In the genomic region with DNA sequence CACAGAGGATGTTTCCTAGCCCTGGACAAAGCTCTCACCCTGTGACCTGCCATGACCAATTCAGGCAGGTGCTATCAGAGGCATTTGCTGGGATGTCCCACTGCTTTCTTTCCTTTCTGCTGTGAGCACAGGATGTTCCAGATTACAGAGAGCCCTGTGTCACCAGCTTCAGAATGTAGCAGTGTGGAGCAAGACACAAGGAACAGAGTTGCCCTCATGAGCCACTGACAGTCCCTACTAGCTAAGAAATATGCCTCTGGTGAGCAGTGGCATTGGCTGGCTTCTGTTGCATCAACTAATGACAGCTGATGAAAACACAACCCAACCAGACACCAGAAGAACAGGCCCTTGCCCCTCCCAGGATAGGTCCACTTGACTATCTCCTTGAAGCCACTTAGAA, we compare ENCODE assay signal across 28 cellular contexts.
"Had no signal": no experiment of that assay in that cellular context is flagged by ENCODE, and none has a peak within 500 bp of the region (broad histone marks: within the 10 kb centered on the region; RNA-seq: fewer than 3 reads in every experiment).

No MANE protein-coding gene starts in this region.

- H3K27me3 ChIP-seq: colonic mucosa, dorsolateral prefrontal cortex, esophagus muscularis mucosa, esophagus squamous epithelium, gastroesophageal sphincter, heart left ventricle, heart right ventricle had no signal

- H3K36me3 ChIP-seq: colonic mucosa, esophagus muscularis mucosa, esophagus squamous epithelium, gastroesophageal sphincter, heart left ventricle, heart right ventricle had no signal

- H3K4me3 ChIP-seq: colonic mucosa, coronary artery, dorsolateral prefrontal cortex, esophagus muscularis mucosa, esophagus squamous epithelium, gastroesophageal sphincter, heart left ventricle, heart right ventricle had no signal

- H3K27ac Mint-ChIP-seq: dendritic cell treated with granulocyte-macrophage colony-stimulating factor and Interleukin-4, amounts not matched to agents 40 ng/mL and 50 ng/mL, for 4 days; effector memory CD8-positive, alpha-beta T cell; endodermal cell had no signal

- H3K9me3 Mint-ChIP-seq: dendritic cell treated with granulocyte-macrophage colony-stimulating factor and Interleukin-4, amounts not matched to agents 40 ng/mL and 50 ng/mL, for 4 days; effector memory CD8-positive, alpha-beta T cell had no signal

- FAIRE-seq: colon, endometrium, endothelial cell of umbilical vein, frontal cortex had no signal

- DNase-seq: colonic mucosa; cortex of kidney; dermis blood vessel endothelial cell; dorsolateral prefrontal cortex; effector CD4-positive, alpha-beta T cell; effector CD8-positive, alpha-beta T cell; effector memory CD4-positive, alpha-beta T cell; effector memory CD8-positive, alpha-beta T cell; endodermal cell; erythroblast; esophagus squamous epithelium; foreskin fibroblast; foreskin keratinocyte; foreskin melanocyte; glutamatergic neuron; head of caudate nucleus; heart left ventricle; heart right ventricle had no signal

- H3K4me1 ChIP-seq: colonic mucosa, esophagus squamous epithelium, foreskin keratinocyte had no signal

- ATAC-seq: effector memory CD8-positive, alpha-beta T cell; esophagus mucosa; foreskin keratinocyte; gastroesophageal sphincter; heart left ventricle; heart right ventricle had no signal

- H3K27ac ChIP-seq: colonic mucosa, coronary artery, dorsolateral prefrontal cortex, epithelial cell of prostate, esophagus muscularis mucosa, esophagus squamous epithelium, foreskin keratinocyte, gastroesophageal sphincter, heart left ventricle, heart right ventricle had no signal

- H3K9me3 ChIP-seq: colonic mucosa, esophagus muscularis mucosa, esophagus squamous epithelium, gastroesophageal sphincter had no signal

- H3K4me3 Mint-ChIP-seq: dendritic cell treated with granulocyte-macrophage colony-stimulating factor and Interleukin-4, amounts not matched to agents 40 ng/mL and 50 ng/mL, for 4 days; effector memory CD8-positive, alpha-beta T cell; endodermal cell had no signal

- H3K27me3 Mint-ChIP-seq: dendritic cell treated with granulocyte-macrophage colony-stimulating factor and Interleukin-4, amounts not matched to agents 40 ng/mL and 50 ng/mL, for 4 days; effector memory CD8-positive, alpha-beta T cell had no signal
